16 cellular contexts compared by ENCODE assay signal in genomic region chr4:181909368-181909767, GRCh38.
DNase-seq lines count a peak whose midpoint lies in the region; ATAC-seq and TF ChIP-seq lines count a peak whose summit lies in the region.
"Had no signal": no experiment of that assay in that cellular context is flagged by ENCODE, and none has a peak within 500 bp of the region (broad histone marks: within the 10 kb centered on the region; RNA-seq: fewer than 3 reads in every experiment).

No MANE protein-coding gene starts in this region.

- H3K4me1 Mint-ChIP-seq in chondrocyte (ENCODE audit: low read depth): peaks cover 44% of the 10 kb centered on the region

- no peak overlapping the region for H3K4me3 ChIP-seq in kidney epithelial cell (ENCODE audit: low read depth, low read length)
- H3K4me3 ChIP-seq: gastrocnemius medialis, thoracic aorta had no signal

- H3K27me3 ChIP-seq in kidney epithelial cell (ENCODE audit: control insufficient read depth, insufficient read depth, low read length): no peaks in the 10 kb centered on the region
- H3K27me3 ChIP-seq: gastrocnemius medialis had no signal

- no peak for TF ChIP-seq CTCF in chondrocyte (IDR thresholded peaks at IDR 0.05)
- TF ChIP-seq CTCF in kidney epithelial cell (IDR thresholded peaks at IDR 0.05; ENCODE audit: insufficient read depth, low read length, poor library complexity, severe bottlenecking): no peak

- DNase-seq in AG20443 (ENCODE audit: low spot score) (peak; percentile 55), LHCN-M2 (ENCODE audit: low read depth) (peak; percentile 82), chondrocyte (ENCODE audit: low spot score) (no peak), kidney epithelial cell (ENCODE audit: low read depth) (peak; percentile 45), RPMI8226 (no peak), pons (ENCODE audit: low spot score) (no peak)
- DNase-seq: activated CD4-positive, alpha-beta T cell treated with anti-CD3 and anti-CD28 coated beads for 1 hour; gastrocnemius medialis; NCI-H1417 treated with DMSO at 0.1 percent for 48 hours; NCI-H510A; T-helper 1 cell had no signal

- no peaks in the 10 kb centered on the region for H3K27me3 Mint-ChIP-seq in chondrocyte (ENCODE audit: low read depth)
- H3K27me3 Mint-ChIP-seq: activated naive CD8-positive, alpha-beta T cell; dendritic cell treated with granulocyte-macrophage colony-stimulating factor and Interleukin-4, amounts not matched to agents 40 ng/mL and 50 ng/mL, for 4 days had no signal

- peak overlapping the region; percentile 74 for H3K27ac Mint-ChIP-seq in chondrocyte (ENCODE audit: unreplicated experiment)
- H3K27ac Mint-ChIP-seq: activated naive CD8-positive, alpha-beta T cell; dendritic cell treated with granulocyte-macrophage colony-stimulating factor and Interleukin-4, amounts not matched to agents 40 ng/mL and 50 ng/mL, for 4 days had no signal

- ATAC-seq in HG02798 (IDR thresholded peaks at IDR 0.05; ENCODE audit: poor library complexity, unreplicated experiment) (no peak), GM18870 (IDR thresholded peaks at IDR 0.05; ENCODE audit: unreplicated experiment) (no peak)
- ATAC-seq: gastrocnemius medialis had no signal

- peaks cover 7% of the 10 kb centered on the region for H3K36me3 Mint-ChIP-seq in chondrocyte (ENCODE audit: low read depth)
- H3K36me3 Mint-ChIP-seq: activated naive CD8-positive, alpha-beta T cell had no signal

- H3K9me3 Mint-ChIP-seq in chondrocyte (ENCODE audit: low read depth): peaks cover 28% of the 10 kb centered on the region

- H3K4me3 Mint-ChIP-seq in chondrocyte (ENCODE audit: unreplicated experiment): no peak overlapping the region
- H3K4me3 Mint-ChIP-seq: activated naive CD8-positive, alpha-beta T cell; dendritic cell treated with granulocyte-macrophage colony-stimulating factor and Interleukin-4, amounts not matched to agents 40 ng/mL and 50 ng/mL, for 4 days had no signal

- no peaks in the 10 kb centered on the region for H3K36me3 ChIP-seq in kidney epithelial cell (ENCODE audit: control insufficient read depth, insufficient read depth, low read length)
- H3K36me3 ChIP-seq: gastrocnemius medialis, thoracic aorta had no signal

Comparison
In these comparisons a context has a peak if more than half of its experiments do, and no peak if none do; other contexts are left out.
1. DNase-seq: peak in AG20443 (single experiment), LHCN-M2 (single experiment) and kidney epithelial cell (single experiment); none in chondrocyte (single experiment), RPMI8226 (single experiment) and pons (single experiment).